Comparison of ENCODE assay signal across 2 cellular contexts in the genomic region with DNA sequence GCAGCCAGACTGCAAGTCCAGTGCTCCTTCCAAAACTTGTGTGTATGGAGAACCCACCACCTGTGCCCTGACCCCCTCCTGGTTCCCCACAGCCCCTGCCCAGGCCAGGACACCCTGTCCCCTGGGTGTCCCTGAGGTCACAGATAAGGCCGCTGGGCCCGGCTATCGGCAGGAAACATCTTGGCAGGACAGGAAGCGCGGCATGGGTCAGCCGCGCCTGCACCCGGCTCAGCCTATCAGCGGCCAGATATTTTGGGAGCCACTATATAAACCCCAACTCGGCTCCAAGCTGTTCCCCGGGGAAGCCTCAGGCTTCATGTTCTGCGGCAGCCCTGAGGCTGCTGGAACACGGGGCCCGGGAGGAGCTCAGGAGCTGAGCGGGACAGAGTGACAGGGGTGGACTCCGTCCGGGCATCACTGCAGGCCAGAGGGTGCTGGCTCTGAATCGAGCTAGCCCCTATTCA.
TF ChIP-seq lines count a peak whose summit lies in the region.

No MANE protein-coding gene starts in this region.

TF ChIP-seq in IMR-90, 13 proteins besides CTCF, POLR2A, EP300 and RAD21:
- TF ChIP-seq BHLHE40 (IDR thresholded peaks at IDR 0.05; ENCODE audit: low read depth, low read length) (no peak), SMC3 (IDR thresholded peaks at IDR 0.05; ENCODE audit: low read depth, low read length) (no peak), MAZ (IDR thresholded peaks at IDR 0.05; ENCODE audit: borderline replicate concordance, low read depth, low read length) (no peak), CEBPB (IDR thresholded peaks at IDR 0.05; ENCODE audit: low read depth, low read length) (no peak), CHD1 (IDR thresholded peaks at IDR 0.05; ENCODE audit: low read depth, low read length) (no peak), FOS (IDR thresholded peaks at IDR 0.05; ENCODE audit: low read depth, low read length) (no peak), NFE2L2 (IDR thresholded peaks at IDR 0.05; ENCODE audit: low read depth, low read length) (no peak), MAFK (IDR thresholded peaks at IDR 0.05; ENCODE audit: low read depth, low read length) (no peak), RFX5 (IDR thresholded peaks at IDR 0.05; ENCODE audit: low read depth, low read length) (no peak), MXI1 (IDR thresholded peaks at IDR 0.05; ENCODE audit: borderline replicate concordance, low read depth, low read length) (no peak), RCOR1 (IDR thresholded peaks at IDR 0.05; ENCODE audit: insufficient replicate concordance, low read length) (no peak)
- TF ChIP-seq, protein P1, sequence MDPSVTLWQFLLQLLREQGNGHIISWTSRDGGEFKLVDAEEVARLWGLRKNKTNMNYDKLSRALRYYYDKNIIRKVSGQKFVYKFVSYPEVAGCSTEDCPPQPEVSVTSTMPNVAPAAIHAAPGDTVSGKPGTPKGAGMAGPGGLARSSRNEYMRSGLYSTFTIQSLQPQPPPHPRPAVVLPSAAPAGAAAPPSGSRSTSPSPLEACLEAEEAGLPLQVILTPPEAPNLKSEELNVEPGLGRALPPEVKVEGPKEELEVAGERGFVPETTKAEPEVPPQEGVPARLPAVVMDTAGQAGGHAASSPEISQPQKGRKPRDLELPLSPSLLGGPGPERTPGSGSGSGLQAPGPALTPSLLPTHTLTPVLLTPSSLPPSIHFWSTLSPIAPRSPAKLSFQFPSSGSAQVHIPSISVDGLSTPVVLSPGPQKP (IDR thresholded peaks at IDR 0.05; ENCODE audit: borderline replicate concordance, low read depth, low read length) = no peak
- TF ChIP-seq, protein P2, sequence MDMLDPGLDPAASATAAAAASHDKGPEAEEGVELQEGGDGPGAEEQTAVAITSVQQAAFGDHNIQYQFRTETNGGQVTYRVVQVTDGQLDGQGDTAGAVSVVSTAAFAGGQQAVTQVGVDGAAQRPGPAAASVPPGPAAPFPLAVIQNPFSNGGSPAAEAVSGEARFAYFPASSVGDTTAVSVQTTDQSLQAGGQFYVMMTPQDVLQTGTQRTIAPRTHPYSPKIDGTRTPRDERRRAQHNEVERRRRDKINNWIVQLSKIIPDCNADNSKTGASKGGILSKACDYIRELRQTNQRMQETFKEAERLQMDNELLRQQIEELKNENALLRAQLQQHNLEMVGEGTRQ (IDR thresholded peaks at IDR 0.05; ENCODE audit: low read depth, low read length) = no peak

TF ChIP-seq in GM23338, 12 proteins besides CTCF, POLR2A, EP300 and RAD21:
- TF ChIP-seq ZNF331 (CRISPR knock-in tag; IDR thresholded peaks at IDR 0.05; ENCODE audit: low read depth) (no peak), EZH2phosphoT487 (IDR thresholded peaks at IDR 0.05; ENCODE audit: unreplicated experiment) (no peak), REST (IDR thresholded peaks at IDR 0.05; ENCODE audit: unreplicated experiment) (no peak)
